Comparison of ENCODE assay signal across 1 cellular context in the genomic region with DNA sequence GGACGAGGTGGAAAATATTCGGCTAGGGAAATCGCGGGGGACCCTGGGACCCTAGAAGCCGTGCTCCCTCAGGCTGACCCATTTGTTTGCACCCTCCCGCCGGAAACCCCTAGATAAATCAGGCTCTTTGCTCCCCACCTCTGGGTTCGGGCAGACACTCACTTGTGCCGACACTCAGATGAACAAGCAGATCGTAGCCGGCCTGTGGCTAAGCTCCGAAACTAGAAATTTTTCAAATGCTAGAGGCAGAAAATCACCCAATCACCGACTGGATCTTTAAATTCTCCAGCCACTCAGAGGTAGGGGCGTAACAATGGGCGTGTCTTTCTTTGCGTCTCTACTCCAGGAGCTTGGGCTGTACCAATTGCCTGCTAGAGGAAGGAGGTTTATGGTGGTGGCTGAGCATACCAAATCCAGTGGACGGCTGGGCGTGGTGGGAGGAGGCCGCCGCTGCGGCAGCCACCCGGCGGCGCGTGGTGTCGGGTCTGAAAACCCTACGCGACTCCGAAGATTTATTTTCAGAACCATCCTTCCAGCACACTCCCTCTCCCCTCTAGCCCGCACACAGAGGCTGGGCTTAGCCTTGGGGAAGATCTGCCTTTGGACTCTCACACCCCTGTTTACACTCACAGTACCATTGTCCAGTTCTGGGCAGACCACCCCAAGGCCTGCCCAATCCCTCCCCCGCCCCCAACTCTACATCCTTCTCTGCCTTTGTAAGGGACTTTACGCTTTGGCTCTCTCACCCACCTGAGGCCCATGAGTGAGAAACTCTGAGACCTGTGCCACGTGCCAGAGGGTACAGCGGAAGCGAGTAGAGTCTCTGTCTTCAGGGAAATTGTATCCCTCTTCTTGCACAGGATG.
TF ChIP-seq lines count a peak whose summit lies in the region.

A gene with protein sequence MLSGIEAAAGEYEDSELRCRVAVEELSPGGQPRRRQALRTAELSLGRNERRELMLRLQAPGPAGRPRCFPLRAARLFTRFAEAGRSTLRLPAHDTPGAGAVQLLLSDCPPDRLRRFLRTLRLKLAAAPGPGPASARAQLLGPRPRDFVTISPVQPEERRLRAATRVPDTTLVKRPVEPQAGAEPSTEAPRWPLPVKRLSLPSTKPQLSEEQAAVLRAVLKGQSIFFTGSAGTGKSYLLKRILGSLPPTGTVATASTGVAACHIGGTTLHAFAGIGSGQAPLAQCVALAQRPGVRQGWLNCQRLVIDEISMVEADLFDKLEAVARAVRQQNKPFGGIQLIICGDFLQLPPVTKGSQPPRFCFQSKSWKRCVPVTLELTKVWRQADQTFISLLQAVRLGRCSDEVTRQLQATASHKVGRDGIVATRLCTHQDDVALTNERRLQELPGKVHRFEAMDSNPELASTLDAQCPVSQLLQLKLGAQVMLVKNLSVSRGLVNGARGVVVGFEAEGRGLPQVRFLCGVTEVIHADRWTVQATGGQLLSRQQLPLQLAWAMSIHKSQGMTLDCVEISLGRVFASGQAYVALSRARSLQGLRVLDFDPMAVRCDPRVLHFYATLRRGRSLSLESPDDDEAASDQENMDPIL (minus strand): TSS at position 217 of the 864 bp plus-strand sequence. CDS start 1,312 bp downstream, outside the sequence.

TF ChIP-seq in HepG2, 621 proteins besides CTCF, POLR2A, EP300 and RAD21 (continued from another document and continues in another):
- TF ChIP-seq AKAP8 (CRISPR knock-in tag; IDR thresholded peaks at IDR 0.05) (0 out of 2 replicates have a peak, but pooled peaks have one; percentile 35), FOSL1 (CRISPR knock-in tag; IDR thresholded peaks at IDR 0.05; ENCODE audit: borderline replicate concordance) (no peak), YEATS4 (CRISPR knock-in tag; IDR thresholded peaks at IDR 0.05; ENCODE audit: borderline replicate concordance) (peak; percentile 66), RFX3 (CRISPR knock-in tag; IDR thresholded peaks at IDR 0.05) (no peak), ZNF24 (IDR thresholded peaks at IDR 0.05) (no peak), FIP1L1 (IDR thresholded peaks at IDR 0.05; ENCODE audit: borderline replicate concordance, insufficient read depth, low read depth, low read length) (no peak), ZNF180 (CRISPR knock-in tag; IDR thresholded peaks at IDR 0.05; ENCODE audit: borderline replicate concordance, low read depth) (no peak), DDIT3 (CRISPR knock-in tag; IDR thresholded peaks at IDR 0.05) (no peak), ZNF510 (CRISPR knock-in tag; IDR thresholded peaks at IDR 0.05; ENCODE audit: low read depth) (no peak), KMT2B (CRISPR knock-in tag; IDR thresholded peaks at IDR 0.05) (peak; percentile 81), ZSCAN31 (CRISPR knock-in tag; IDR thresholded peaks at IDR 0.05; ENCODE audit: low read depth) (peak; percentile 28; the same call in 1 of the 2 replicates), ZEB1 (IDR thresholded peaks at IDR 0.05; ENCODE audit: insufficient replicate concordance, low read depth) (no peak), CSRNP1 (CRISPR knock-in tag; IDR thresholded peaks at IDR 0.05) (peak; percentile 81; the same call in 1 of the 2 replicates), ISL2 (CRISPR knock-in tag; IDR thresholded peaks at IDR 0.05) (0 out of 2 replicates have a peak, but pooled peaks have one; percentile 2), ZNF747 (CRISPR knock-in tag; IDR thresholded peaks at IDR 0.05; ENCODE audit: borderline replicate concordance) (no peak), HNF1B (CRISPR knock-in tag; IDR thresholded peaks at IDR 0.05) (peak; percentile 74), JUNB (CRISPR knock-in tag; IDR thresholded peaks at IDR 0.05; ENCODE audit: borderline replicate concordance) (no peak), SNAI1 (CRISPR knock-in tag; IDR thresholded peaks at IDR 0.05; ENCODE audit: borderline replicate concordance) (0 out of 2 replicates have a peak, but pooled peaks have one; percentile 59), MTF1 (CRISPR knock-in tag; IDR thresholded peaks at IDR 0.05) (no peak; the same call in 1 of the 2 replicates), NR3C1 (CRISPR knock-in tag; IDR thresholded peaks at IDR 0.05) (no peak), ZHX1 (CRISPR knock-in tag; IDR thresholded peaks at IDR 0.05; ENCODE audit: low read depth) (peak; percentile 25; the same call in 1 of the 2 replicates)
- TF ChIP-seq, protein P1, sequence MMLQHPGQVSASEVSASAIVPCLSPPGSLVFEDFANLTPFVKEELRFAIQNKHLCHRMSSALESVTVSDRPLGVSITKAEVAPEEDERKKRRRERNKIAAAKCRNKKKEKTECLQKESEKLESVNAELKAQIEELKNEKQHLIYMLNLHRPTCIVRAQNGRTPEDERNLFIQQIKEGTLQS (CRISPR knock-in tag; IDR thresholded peaks at IDR 0.05): no peak; the same call in 1 of the 2 replicates
- TF ChIP-seq, protein P2, sequence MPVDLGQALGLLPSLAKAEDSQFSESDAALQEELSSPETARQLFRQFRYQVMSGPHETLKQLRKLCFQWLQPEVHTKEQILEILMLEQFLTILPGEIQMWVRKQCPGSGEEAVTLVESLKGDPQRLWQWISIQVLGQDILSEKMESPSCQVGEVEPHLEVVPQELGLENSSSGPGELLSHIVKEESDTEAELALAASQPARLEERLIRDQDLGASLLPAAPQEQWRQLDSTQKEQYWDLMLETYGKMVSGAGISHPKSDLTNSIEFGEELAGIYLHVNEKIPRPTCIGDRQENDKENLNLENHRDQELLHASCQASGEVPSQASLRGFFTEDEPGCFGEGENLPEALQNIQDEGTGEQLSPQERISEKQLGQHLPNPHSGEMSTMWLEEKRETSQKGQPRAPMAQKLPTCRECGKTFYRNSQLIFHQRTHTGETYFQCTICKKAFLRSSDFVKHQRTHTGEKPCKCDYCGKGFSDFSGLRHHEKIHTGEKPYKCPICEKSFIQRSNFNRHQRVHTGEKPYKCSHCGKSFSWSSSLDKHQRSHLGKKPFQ (CRISPR knock-in tag; IDR thresholded peaks at IDR 0.05; ENCODE audit: insufficient replicate concordance): peak; percentile 66
- TF ChIP-seq, protein P3, sequence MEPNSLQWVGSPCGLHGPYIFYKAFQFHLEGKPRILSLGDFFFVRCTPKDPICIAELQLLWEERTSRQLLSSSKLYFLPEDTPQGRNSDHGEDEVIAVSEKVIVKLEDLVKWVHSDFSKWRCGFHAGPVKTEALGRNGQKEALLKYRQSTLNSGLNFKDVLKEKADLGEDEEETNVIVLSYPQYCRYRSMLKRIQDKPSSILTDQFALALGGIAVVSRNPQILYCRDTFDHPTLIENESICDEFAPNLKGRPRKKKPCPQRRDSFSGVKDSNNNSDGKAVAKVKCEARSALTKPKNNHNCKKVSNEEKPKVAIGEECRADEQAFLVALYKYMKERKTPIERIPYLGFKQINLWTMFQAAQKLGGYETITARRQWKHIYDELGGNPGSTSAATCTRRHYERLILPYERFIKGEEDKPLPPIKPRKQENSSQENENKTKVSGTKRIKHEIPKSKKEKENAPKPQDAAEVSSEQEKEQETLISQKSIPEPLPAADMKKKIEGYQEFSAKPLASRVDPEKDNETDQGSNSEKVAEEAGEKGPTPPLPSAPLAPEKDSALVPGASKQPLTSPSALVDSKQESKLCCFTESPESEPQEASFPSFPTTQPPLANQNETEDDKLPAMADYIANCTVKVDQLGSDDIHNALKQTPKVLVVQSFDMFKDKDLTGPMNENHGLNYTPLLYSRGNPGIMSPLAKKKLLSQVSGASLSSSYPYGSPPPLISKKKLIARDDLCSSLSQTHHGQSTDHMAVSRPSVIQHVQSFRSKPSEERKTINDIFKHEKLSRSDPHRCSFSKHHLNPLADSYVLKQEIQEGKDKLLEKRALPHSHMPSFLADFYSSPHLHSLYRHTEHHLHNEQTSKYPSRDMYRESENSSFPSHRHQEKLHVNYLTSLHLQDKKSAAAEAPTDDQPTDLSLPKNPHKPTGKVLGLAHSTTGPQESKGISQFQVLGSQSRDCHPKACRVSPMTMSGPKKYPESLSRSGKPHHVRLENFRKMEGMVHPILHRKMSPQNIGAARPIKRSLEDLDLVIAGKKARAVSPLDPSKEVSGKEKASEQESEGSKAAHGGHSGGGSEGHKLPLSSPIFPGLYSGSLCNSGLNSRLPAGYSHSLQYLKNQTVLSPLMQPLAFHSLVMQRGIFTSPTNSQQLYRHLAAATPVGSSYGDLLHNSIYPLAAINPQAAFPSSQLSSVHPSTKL (CRISPR knock-in tag; IDR thresholded peaks at IDR 0.05): peak; percentile 34; the same call in 1 of the 2 replicates
